8 cellular contexts compared by ENCODE assay signal in the genomic region with DNA sequence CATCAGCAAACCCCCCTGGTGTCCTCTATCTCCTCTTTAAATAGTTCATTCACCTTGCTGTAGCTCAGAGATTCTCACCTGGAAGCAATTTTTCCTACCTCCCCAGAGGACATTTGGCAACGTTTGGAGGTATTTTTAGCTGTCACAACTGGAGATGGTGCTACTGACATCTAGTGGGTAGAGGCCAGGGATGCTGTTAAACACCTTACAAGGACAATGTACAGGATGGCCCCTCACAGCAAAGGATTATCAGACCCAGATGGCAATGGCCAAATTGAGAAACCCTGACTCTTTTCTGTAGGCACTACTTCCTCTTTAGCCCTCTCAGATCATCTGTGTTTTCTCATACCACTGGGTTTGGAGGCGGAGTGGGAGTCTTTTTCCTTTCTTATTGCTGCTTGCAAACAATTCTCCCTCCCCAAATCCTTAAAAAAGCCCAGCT. TPM values are rescaled to one million over a fixed set of nuclear protein-coding genes. Genes with fewer than 3 reads are reported as not detected.
DNase-seq lines count a peak whose midpoint lies in the region; ATAC-seq, FAIRE-seq and TF ChIP-seq lines count a peak whose summit lies in the region.

No MANE protein-coding gene starts in this region.

- intact Hi-C loops in CD8-positive, alpha-beta T cell (cut with DNase I, micrococcal nuclease), result loop anchor here (1.0 to 10.0 kb wide), 8 partner anchors 186 to 1550 kb away; partner anchors contain the start of genes HYCC1 (in 1 of the 2), NUP42 (in 1 of the 2) and PALS2 (in 1 of the 2)

- H3K36me3 Mint-ChIP-seq in CD8-positive, alpha-beta T cell, result no peaks in the 10 kb centered on the region

- CTCF ChIA-PET in CD8-positive, alpha-beta T cell (lab: Charles Lee), result interaction anchor here (0.6 to 5.6 kb wide), 10 partner anchors 14 to 190 kb away, joined by 3 to 61 read pairs (median 3); partner anchors contain the start of gene STK31

- H3K27ac ChIP-seq in CD8-positive, alpha-beta T cell (ENCODE audit: low read depth, low read length), result no peak overlapping the region

- no peak overlapping the region for H3K27ac Mint-ChIP-seq in CD8-positive, alpha-beta T cell

- peak; percentile 73 for ATAC-seq in GM21423 (IDR thresholded peaks at IDR 0.05; ENCODE audit: unreplicated experiment)
- ATAC-seq in CD8-positive, alpha-beta T cell, result no peak

- no peak overlapping the region for H3K4me3 ChIP-seq in fibroblast of the aortic adventitia (ENCODE audit: low read depth, low read length)
- H3K4me3 ChIP-seq in CD8-positive, alpha-beta T cell (ENCODE audit: low read depth, low read length), result no peak overlapping the region

- FAIRE-seq in HTR-8/SVneo (lab: Jason Lieb, UNC) (peak; percentile 13), RCC 7860 (lab: Jason Lieb, UNC) (peak; percentile 64)

- no peaks in the 10 kb centered on the region for H3K36me3 ChIP-seq in CD8-positive, alpha-beta T cell (ENCODE audit: insufficient read depth, low read length)

- H3K4me3 Mint-ChIP-seq in CD8-positive, alpha-beta T cell, result no peak overlapping the region

- no peaks in the 10 kb centered on the region for H3K27me3 Mint-ChIP-seq in CD8-positive, alpha-beta T cell (ENCODE audit: low read depth)

- DNase-seq in GM04504 (ENCODE audit: low read depth), result peak; percentile 18
- DNase-seq in HTR-8/SVneo (ENCODE audit: insufficient read length, low spot score), result no peak
- peak; percentile 47 for DNase-seq in RCC 7860 (ENCODE audit: low spot score)
- peak; percentile 37 for DNase-seq in fibroblast of the aortic adventitia (ENCODE audit: low read depth)
- no peak for DNase-seq in foreskin melanocyte
- no peak for DNase-seq in dedifferentiated amniotic fluid mesenchymal stem cell (ENCODE audit: extremely low spot score)
- no peak for DNase-seq in CD8-positive, alpha-beta T cell

- H3K27me3 ChIP-seq in CD8-positive, alpha-beta T cell (ENCODE audit: insufficient read depth, low read length), result no peaks in the 10 kb centered on the region

- POLR2A ChIA-PET in CD8-positive, alpha-beta T cell (lab: Charles Lee), result interaction anchor here (0.5 kb wide), 1 partner anchor 1597 kb away, joined by 3 read pairs; no protein-coding TSS in a partner anchor

- H3K9me3 Mint-ChIP-seq in CD8-positive, alpha-beta T cell, result no peaks in the 10 kb centered on the region

- TF ChIP-seq CTCF in fibroblast of the aortic adventitia (IDR thresholded peaks at IDR 0.05; ENCODE audit: insufficient read depth, low read length), result peak; percentile 43
- TF ChIP-seq CTCF in CD8-positive, alpha-beta T cell (IDR thresholded peaks at IDR 0.05), result no peak

- peaks cover 5% of the 10 kb centered on the region for H3K4me1 ChIP-seq in CD8-positive, alpha-beta T cell (ENCODE audit: insufficient read depth, low read length)

- H3K9me3 ChIP-seq in CD8-positive, alpha-beta T cell (ENCODE audit: low read length), result no peaks in the 10 kb centered on the region

- peaks cover 12% of the 10 kb centered on the region for H3K4me1 Mint-ChIP-seq in CD8-positive, alpha-beta T cell (ENCODE audit: low read depth)

RNA-seq across cellular contexts. Expression of gene TRA2A, which starts 13.2 kb away (rescaled TPM):
- 34.8 and 48.0 TPM in 2 replicates for total RNA-seq in fibroblast of the aortic adventitia (ENCODE audit: low replicate concordance)
- total RNA-seq in CD8-positive, alpha-beta T cell, result 100 to 1,000 TPM; 258 to 271 TPM

RNA-seq across cellular contexts. Expression of gene CCDC126, which starts 52.2 kb away (rescaled TPM):
- total RNA-seq in fibroblast of the aortic adventitia (ENCODE audit: low replicate concordance), result 3.9 and 8.5 TPM in 2 replicates
- 10 to 100 TPM; 10.8 to 11.9 TPM for total RNA-seq in CD8-positive, alpha-beta T cell

Comparison
In these comparisons a context has a peak if more than half of its experiments do, and no peak if none do; other contexts are left out.
1. DNase-seq: peak in GM04504 (single experiment), RCC 7860 (single experiment) and fibroblast of the aortic adventitia (single experiment); none in HTR-8/SVneo (single experiment), foreskin melanocyte (single experiment), dedifferentiated amniotic fluid mesenchymal stem cell (single experiment) and CD8-positive, alpha-beta T cell (0 of 7).